In the genomic region with DNA sequence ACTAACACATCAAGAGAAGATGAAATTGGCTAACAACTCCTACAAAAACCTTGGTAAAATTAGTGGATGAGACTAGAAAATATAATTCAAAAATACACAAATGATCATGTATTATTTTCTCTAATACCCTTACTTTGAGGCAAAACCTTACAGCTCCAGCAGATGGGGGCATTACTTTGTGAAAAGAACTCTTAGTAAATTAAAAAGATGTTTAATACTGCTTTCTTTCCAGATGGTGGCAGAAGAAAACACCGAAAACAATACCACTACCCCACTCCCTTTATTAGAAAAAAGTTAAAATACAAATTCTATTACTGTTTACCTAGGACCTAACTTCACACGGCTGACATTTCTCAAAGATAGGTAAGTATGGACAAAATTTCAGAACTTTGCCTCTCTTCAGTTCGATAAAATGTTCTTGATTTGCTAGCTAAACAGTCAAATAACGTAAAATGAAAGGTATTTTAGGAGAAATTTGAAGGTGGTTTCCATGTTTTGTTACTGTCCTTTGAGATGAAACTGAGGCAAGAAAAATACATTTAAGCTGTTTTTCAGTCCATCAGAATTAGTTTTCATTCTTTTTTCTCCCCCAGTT, we compare ENCODE assay signal across 9 cellular contexts. TPM values are rescaled to one million over a fixed set of nuclear protein-coding genes. Genes with fewer than 3 reads are reported as not detected.
DNase-seq lines count a peak whose midpoint lies in the region; ATAC-seq, FAIRE-seq and TF ChIP-seq lines count a peak whose summit lies in the region.
"Had no signal": no experiment of that assay in that cellular context is flagged by ENCODE, and none has a peak within 500 bp of the region (broad histone marks: within the 10 kb centered on the region; RNA-seq: fewer than 3 reads in every experiment).

No MANE protein-coding gene starts in this region.

- H3K9me3 ChIP-seq in kidney (ENCODE audit: control insufficient read depth in 1 of 2, low read length in 2 of 2) (no peaks in the 10 kb centered on the region), aorta (ENCODE audit: control insufficient read depth, low read length) (no peaks in the 10 kb centered on the region)

- peak overlapping the region in 2 of 5 experiments; percentile 54 to 63 for H3K27ac Mint-ChIP-seq in brain
- H3K27ac Mint-ChIP-seq: activated naive CD4-positive, alpha-beta T cell treated with anti-CD3 and anti-CD28 coated beads, Interleukin-2, amount 50 U/mL, for 24 hours had no signal

- no peak overlapping the region for H3K4me3 ChIP-seq in kidney (ENCODE audit: low read length in 2 of 2)
- no peak overlapping the region for H3K4me3 ChIP-seq in aorta (ENCODE audit: low read length in 2 of 2)

- no peaks in the 10 kb centered on the region for H3K27me3 ChIP-seq in aorta (ENCODE audit: control insufficient read depth in 1 of 2, insufficient read depth in 2 of 2, low read length in 1 of 2)

- peak; percentile 98 for FAIRE-seq in kidney (lab: Jason Lieb, UNC)

- H3K27ac ChIP-seq in kidney (ENCODE audit: low read depth in 2 of 2, low read length in 2 of 2) (no peak overlapping the region), aorta (ENCODE audit: low read depth in 1 of 2, low read length in 2 of 2) (no peak overlapping the region)

- DNase-seq in COR-L47 (lab: John Stamatoyannopoulos, UW): peak; percentile 14
- peak; percentile 4 for DNase-seq in NCI-H226
- DNase-seq in kidney: no peak
- DNase-seq in aorta: no peak

- peaks cover 13% of the 10 kb centered on the region for H3K4me1 Mint-ChIP-seq in brain

- H3K36me3 ChIP-seq in kidney (ENCODE audit: control insufficient read depth in 1 of 2, insufficient read depth in 2 of 2, low read length in 2 of 2): no peaks in the 10 kb centered on the region
- no peaks in the 10 kb centered on the region for H3K36me3 ChIP-seq in aorta (ENCODE audit: control insufficient read depth in 1 of 2, insufficient read depth in 2 of 2, low read length in 1 of 2)

- no peak overlapping the region for H3K9ac ChIP-seq in kidney (ENCODE audit: low read length in 2 of 2)

- no peak overlapping the region for H3K4me3 Mint-ChIP-seq in brain
- H3K4me3 Mint-ChIP-seq: activated naive CD4-positive, alpha-beta T cell treated with anti-CD3 and anti-CD28 coated beads, Interleukin-2, amount 50 U/mL, for 24 hours had no signal

- peak; percentile 72 for ATAC-seq in GM18508 (IDR thresholded peaks at IDR 0.05; ENCODE audit: insufficient read depth, unreplicated experiment)
- peak; percentile 68 for ATAC-seq in HG03025 (IDR thresholded peaks at IDR 0.05; ENCODE audit: low FRiP score, unreplicated experiment)
- peak; percentile 74 for ATAC-seq in aorta (ENCODE audit: low FRiP score)
- no peak for ATAC-seq in HG02571 (IDR thresholded peaks at IDR 0.05; ENCODE audit: unreplicated experiment)

- H3K36me3 Mint-ChIP-seq in brain: peaks cover 52% of the 10 kb centered on the region

- H3K27me3 Mint-ChIP-seq in brain: no peaks in the 10 kb centered on the region
- H3K27me3 Mint-ChIP-seq: activated naive CD4-positive, alpha-beta T cell treated with anti-CD3 and anti-CD28 coated beads, Interleukin-2, amount 50 U/mL, for 24 hours had no signal

- 22 to 26% methylated on average over 4 of the region's 4 CpGs for WGBS in aorta, 2 donors

- H3K4me1 ChIP-seq in kidney (ENCODE audit: control insufficient read depth in 1 of 2, insufficient read depth in 1 of 2, low read depth in 1 of 2, low read length in 2 of 2): peaks cover 0 to 5% of the 10 kb centered on the region in 2 donors
- peaks cover 0 to 2% of the 10 kb centered on the region in 2 donors for H3K4me1 ChIP-seq in aorta (ENCODE audit: control insufficient read depth in 1 of 2, insufficient read depth in 2 of 2, low read length in 2 of 2)

- TF ChIP-seq CTCF in brain (conservative IDR thresholded peaks at IDR 0.05) (peak; percentile 80 to 97), kidney (IDR thresholded peaks at IDR 0.05; ENCODE audit: borderline replicate concordance, extremely low read depth, insufficient read depth) (peak; percentile 59)

- intact Hi-C loops in kidney (cut with DNase I) (no loop called here), aorta (cut with DNase I) (loop anchor here (5.0 to 10.0 kb wide), 4 partner anchors 212 to 1005 kb away; no protein-coding TSS in a partner anchor)

- H3K9me3 Mint-ChIP-seq in brain: peaks cover 5 to 13% (median 8%) of the 10 kb centered on the region in 5 experiments
- H3K9me3 Mint-ChIP-seq: activated naive CD4-positive, alpha-beta T cell treated with anti-CD3 and anti-CD28 coated beads, Interleukin-2, amount 50 U/mL, for 24 hours had no signal

RNA-seq across cellular contexts. Expression of gene ORC4, which starts 30.6 kb away (rescaled TPM):
- polyA plus RNA-seq in brain (ENCODE audit: insufficient read depth, low read depth, low replicate concordance): 17.4 TPM
- 49.7 TPM for total RNA-seq in kidney
- polyA plus RNA-seq in kidney (ENCODE audit: insufficient read depth, low read depth, low replicate concordance): 34.5 TPM
- total RNA-seq in aorta: 10 to 100 TPM; 34.9 to 44.6 TPM
- polyA plus RNA-seq in aorta: 10 to 100 TPM in 1 of 2 donors, 1 to 10 TPM in 1; 3.6 to 16.2 TPM

RNA-seq across cellular contexts. Expression of gene MBD5, which starts 31.0 kb away (rescaled TPM):
- polyA plus RNA-seq in brain (ENCODE audit: insufficient read depth, low read depth, low replicate concordance) (8.3 TPM), kidney (ENCODE audit: insufficient read depth, low read depth, low replicate concordance) (6.9 TPM), aorta (1 to 10 TPM; 4.1 to 5.2 TPM)
- total RNA-seq in kidney (66.8 TPM), aorta (10 to 100 TPM; 53.8 to 63.2 TPM)

Comparison
In these comparisons a context has a peak if more than half of its experiments do, and no peak if none do; other contexts are left out.
1. DNase-seq: peak in COR-L47 (single experiment) and NCI-H226 (single experiment); none in kidney (single experiment) and aorta (0 of 2).